16 cellular contexts compared by ENCODE assay signal in genomic region chr1:23037081-23037740, GRCh38. TPM values are rescaled to one million over a fixed set of nuclear protein-coding genes. Genes with fewer than 3 reads are reported as not detected.
DNase-seq lines count a peak whose midpoint lies in the region; ATAC-seq and TF ChIP-seq lines count a peak whose summit lies in the region.
"Had no signal": no experiment of that assay in that cellular context is flagged by ENCODE, and none has a peak within 500 bp of the region (broad histone marks: within the 10 kb centered on the region; RNA-seq: fewer than 3 reads in every experiment).

No MANE protein-coding gene starts in this region.

- DNase-seq in AG10803 (ENCODE audit: low read depth) (peak; percentile 33), adipocyte (ENCODE audit: low read depth) (peak; percentile 14), choroid plexus epithelial cell (ENCODE audit: low read depth) (peak; percentile 47), iris pigment epithelial cell (ENCODE audit: low read depth) (peak; percentile 42), mucosa of gallbladder (ENCODE audit: low spot score) (no peak), spleen (no peak), SKM-1 (lab: John Stamatoyannopoulos, UW; ENCODE audit: unreplicated experiment) (no peak)
- DNase-seq: AML-193; CD8-positive, alpha-beta memory T cell; DMS53; GF-D8 had no signal

- TF ChIP-seq CTCF in AG10803 (conservative IDR thresholded peaks at IDR 0.05; ENCODE audit: low read length) (no peak), choroid plexus epithelial cell (conservative IDR thresholded peaks at IDR 0.05; ENCODE audit: low read depth, low read length) (no peak), spleen (IDR thresholded peaks at IDR 0.05 in 8 of 11, conservative IDR thresholded peaks at IDR 0.05 in 3 of 11) (no peak)

- H3K9me3 ChIP-seq in adipocyte (ENCODE audit: control insufficient read depth, low read length), result no peaks in the 10 kb centered on the region
- H3K9me3 ChIP-seq in spleen, result no peaks in the 10 kb centered on the region
- H3K9me3 ChIP-seq: BLaER1 had no signal

- TF ChIP-seq POLR2A in spleen (IDR thresholded peaks at IDR 0.05), result no peak

- H3K4me3 ChIP-seq in AG10803 (ENCODE audit: low read length), result no peak overlapping the region
- H3K4me3 ChIP-seq in adipocyte (ENCODE audit: low read length), result no peak overlapping the region
- no peak overlapping the region for H3K4me3 ChIP-seq in choroid plexus epithelial cell (ENCODE audit: low read depth, low read length)
- H3K4me3 ChIP-seq in spleen, result no peak overlapping the region
- H3K4me3 ChIP-seq: BLaER1 had no signal

- 91 to 98% (median 95%) methylated on average over 4 of the region's 4 CpGs for WGBS in spleen, 5 donors

- H3K4me1 ChIP-seq in adipocyte (ENCODE audit: control insufficient read depth, insufficient read depth, low read length) (peaks cover 5% of the 10 kb centered on the region), spleen (peaks cover 0 to 11% (median 2%) of the 10 kb centered on the region in 6 donors)

- no peak overlapping the region for H3K9ac ChIP-seq in adipocyte (ENCODE audit: low read length)
- H3K9ac ChIP-seq: BLaER1 had no signal

- H3K36me3 ChIP-seq in adipocyte (ENCODE audit: control insufficient read depth, insufficient read depth, low read length, severe bottlenecking) (no peaks in the 10 kb centered on the region), spleen (peaks cover 0 to 12% (median 0%) of the 10 kb centered on the region in 6 donors)

- ATAC-seq in HG03097 (IDR thresholded peaks at IDR 0.05; ENCODE audit: low FRiP score, unreplicated experiment), result no peak

- no peak overlapping the region for H3K27ac ChIP-seq in spleen
- H3K27ac ChIP-seq: 22Rv1, BLaER1, HL-60 had no signal

- intact Hi-C loops in spleen (cut with DNase I; ENCODE audit: low total_unique reads), result no loop called here

- H3K27me3 ChIP-seq in adipocyte (replicated peaks; ENCODE audit: control insufficient read depth, insufficient read depth, low read length) (no peaks in the 10 kb centered on the region), spleen (replicated peaks in 1 of 7) (no peaks in the 10 kb centered on the region)
- H3K27me3 ChIP-seq: BLaER1 had no signal

RNA-seq across cellular contexts. Expression of gene KDM1A, which starts 17.9 kb away (rescaled TPM):
- total RNA-seq in mucosa of gallbladder, result 44.9 TPM
- 10 to 100 TPM; 36.3 to 47.2 (median 39.2) TPM for total RNA-seq in spleen
- polyA plus RNA-seq in spleen, result 10 to 100 TPM; 18.4 to 23.2 (median 21.6) TPM

RNA-seq across cellular contexts. Expression of gene TEX46, which starts 21.6 kb away (rescaled TPM):
- total RNA-seq in mucosa of gallbladder, result not detected
- total RNA-seq in spleen, result not detected
- not detected for polyA plus RNA-seq in spleen
- total RNA-seq: A673; CD8-positive, alpha-beta memory T cell had no signal
- polyA plus RNA-seq: CD8-positive, alpha-beta memory T cell had no signal

Comparison
In these comparisons a context has a peak if more than half of its experiments do, and no peak if none do; other contexts are left out.
1. DNase-seq: peak in AG10803 (single experiment), adipocyte (single experiment), choroid plexus epithelial cell (single experiment) and iris pigment epithelial cell (single experiment); none in mucosa of gallbladder (single experiment), spleen (single experiment) and SKM-1 (single experiment).